In genomic region chr5:110855961-110856360, GRCh38 we compare ENCODE assay signal across 7 cellular contexts.
"Had no signal": no experiment of that assay in that cellular context is flagged by ENCODE, and none has a peak within 500 bp of the region (broad histone marks: within the 10 kb centered on the region; RNA-seq: fewer than 3 reads in every experiment).

No MANE protein-coding gene starts in this region.

- H3K9me3 Mint-ChIP-seq: HFFc6 had no signal

- H3K27me3 Mint-ChIP-seq: IgD-negative memory B cell had no signal

- DNase-seq: GOT3, H7, HFFc6 had no signal

- ATAC-seq: HCT116 had no signal

- H3K4me1 ChIP-seq: HAP-1 had no signal

- H3K36me3 ChIP-seq: HAP-1 had no signal

- H3K4me3 Mint-ChIP-seq: HFFc6, IgD-negative memory B cell had no signal

- H3K9me3 ChIP-seq: HAP-1 had no signal

- H3K27ac Mint-ChIP-seq: HFFc6, IgD-negative memory B cell had no signal

- H3K27ac ChIP-seq: HL-60 had no signal

- H3K4me3 ChIP-seq: HAP-1 had no signal
